ENCODE assay signal across 15 cellular contexts in the genomic region with DNA sequence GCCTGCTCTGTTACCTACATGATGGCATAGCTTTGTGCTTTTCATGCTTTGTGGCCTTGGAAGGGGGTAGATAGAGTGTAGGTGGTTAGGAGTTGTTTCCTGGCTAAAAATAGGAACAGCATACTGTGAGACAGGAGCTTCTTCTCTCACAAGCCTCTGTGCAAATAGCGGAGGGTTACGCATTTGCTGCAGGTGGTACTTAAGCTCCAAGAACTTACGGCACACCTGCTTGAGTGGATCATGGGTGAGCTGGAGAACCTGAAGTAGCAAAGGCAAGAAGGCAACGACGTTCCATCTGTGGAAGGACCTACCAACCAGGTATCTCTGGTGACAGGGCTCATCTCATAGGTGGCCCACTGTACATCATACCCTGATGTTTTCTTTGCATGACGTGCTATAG.
DNase-seq lines count a peak whose midpoint lies in the region; ATAC-seq, FAIRE-seq and TF ChIP-seq lines count a peak whose summit lies in the region.
"Had no signal": no experiment of that assay in that cellular context is flagged by ENCODE, and none has a peak within 500 bp of the region (broad histone marks: within the 10 kb centered on the region; RNA-seq: fewer than 3 reads in every experiment).

No MANE protein-coding gene starts in this region.

- ATAC-seq in HG02623 (IDR thresholded peaks at IDR 0.05; ENCODE audit: unreplicated experiment) (peak; percentile 23), GM18520 (IDR thresholded peaks at IDR 0.05; ENCODE audit: unreplicated experiment) (no peak), HG03432 (IDR thresholded peaks at IDR 0.05; ENCODE audit: unreplicated experiment) (no peak)
- ATAC-seq: left lung had no signal

- FAIRE-seq in RCC 7860 (lab: Jason Lieb, UNC): no peak
- FAIRE-seq: endothelial cell of umbilical vein, small intestine had no signal

- H3K27ac ChIP-seq in neutrophil: peak overlapping the region; percentile 2
- H3K27ac ChIP-seq: 22Rv1, left lung had no signal

- no peaks in the 10 kb centered on the region for H3K9me3 ChIP-seq in neutrophil
- H3K9me3 ChIP-seq: heart right ventricle, left lung, tibial nerve had no signal

- no peak for TF ChIP-seq CTCF in neutrophil (IDR thresholded peaks at IDR 0.05)

- no peaks in the 10 kb centered on the region for H3K27me3 ChIP-seq in neutrophil
- H3K27me3 ChIP-seq: heart right ventricle, left lung, tibial nerve had no signal

- H3K36me3 ChIP-seq in neutrophil: no peaks in the 10 kb centered on the region
- H3K36me3 ChIP-seq: left lung, tibial nerve had no signal

- peaks cover 36 to 48% of the 10 kb centered on the region in 2 experiments for H3K4me1 ChIP-seq in neutrophil (ENCODE audit: control insufficient read depth in 1 of 2, insufficient read depth in 1 of 2, low read depth in 1 of 2, low read length in 1 of 2)

- H3K4me3 ChIP-seq in neutrophil (ENCODE audit: low read depth in 1 of 2, low read length in 1 of 2): no peak overlapping the region
- H3K4me3 ChIP-seq: heart right ventricle, left lung had no signal

- peak; percentile 15 for DNase-seq in DMS79 treated with DMSO at 0.1 percent for 48 hours (lab: John Stamatoyannopoulos, UW)
- no peak for DNase-seq in DMS79 (lab: John Stamatoyannopoulos, UW)
- DNase-seq in RPMI8226: peak; percentile 8
- no peak for DNase-seq in RCC 7860 (ENCODE audit: low spot score)
- DNase-seq: heart right ventricle, left lung, NCI-H526 treated with DMSO at 0.1 percent for 48 hours, small intestine had no signal

Comparison
In these comparisons a context has a peak if more than half of its experiments do, and no peak if none do; other contexts are left out.
1. DNase-seq: peak in DMS79 treated with DMSO at 0.1 percent for 48 hours (single experiment) and RPMI8226 (single experiment); none in DMS79 (single experiment) and RCC 7860 (single experiment).